8 cellular contexts compared by ENCODE assay signal in the genomic region with DNA sequence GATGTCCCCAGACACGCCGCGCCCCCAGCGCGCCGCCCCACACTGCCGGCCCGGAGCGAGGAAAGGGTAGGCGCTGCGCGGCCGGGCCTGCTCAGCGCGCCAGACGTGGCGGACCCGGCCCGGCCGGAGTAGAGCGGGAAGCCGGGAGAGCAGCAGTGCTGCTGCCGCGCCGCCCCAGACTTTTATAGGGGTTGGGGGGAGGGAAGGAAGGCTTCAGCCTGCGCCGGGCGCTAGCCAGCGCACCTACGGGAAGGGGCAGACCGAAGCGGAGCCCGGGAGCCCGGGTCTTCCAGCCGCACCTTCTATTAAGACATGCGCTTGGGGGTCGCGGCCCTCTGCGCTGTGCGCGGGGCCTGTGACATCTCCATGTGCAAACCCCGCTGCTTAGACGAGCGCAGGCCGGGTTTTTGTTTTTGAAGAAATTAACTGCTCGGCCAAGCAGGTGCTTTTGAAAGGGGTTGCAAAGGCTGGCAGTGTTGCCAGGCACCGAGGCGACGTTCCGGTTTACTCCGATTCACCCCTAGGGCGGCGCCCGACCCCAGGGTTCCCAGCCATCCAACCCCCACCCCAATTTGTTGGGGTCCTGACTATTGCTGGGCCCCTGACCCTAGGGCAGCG. TPM values are rescaled to one million over a fixed set of nuclear protein-coding genes. Genes with fewer than 3 reads are reported as not detected.
A peak's percentile ranks its signal among the peaks of the same experiment; 100 is the strongest.
DNase-seq lines count a peak whose midpoint lies in the region; ATAC-seq and TF ChIP-seq lines count a peak whose summit lies in the region.

No MANE protein-coding gene starts in this region.

- under 1% methylated on average over 53 of the region's 55 CpGs for WGBS in mesenchymal stem cell

- H3K79me1 ChIP-seq in mesenchymal stem cell (replicated peaks; ENCODE audit: low read length, poor library complexity, severe bottlenecking), result no peaks in the 10 kb centered on the region

- peaks cover 96 to 100% of the 10 kb centered on the region in 2 experiments for H3K27me3 ChIP-seq in mesenchymal stem cell (ENCODE audit: control insufficient read depth in 1 of 2, insufficient read depth in 1 of 2, low read length in 2 of 2)

- no peak overlapping the region for H3K4ac ChIP-seq in mesenchymal stem cell (ENCODE audit: low read depth in 1 of 2, low read length in 2 of 2)

- peaks cover 40% of the 10 kb centered on the region for H3K4me1 ChIP-seq in mesenchymal stem cell (ENCODE audit: control insufficient read depth, insufficient read depth, low read depth, low read length)

- H4K91ac ChIP-seq in mesenchymal stem cell (ENCODE audit: low read length), result no peak overlapping the region

- no peaks in the 10 kb centered on the region for H3K36me3 ChIP-seq in mesenchymal stem cell (ENCODE audit: control insufficient read depth in 1 of 2, insufficient read depth in 2 of 2, low read depth in 1 of 2, low read length in 2 of 2)

- ATAC-seq in GM21515 (IDR thresholded peaks at IDR 0.05; ENCODE audit: unreplicated experiment), result peak; percentile 22

- H3K9ac ChIP-seq in mesenchymal stem cell (ENCODE audit: low read length), result no peak overlapping the region

- no peak overlapping the region for H3K14ac ChIP-seq in mesenchymal stem cell (ENCODE audit: low read length in 2 of 2)

- H3K4me3 ChIP-seq in mesenchymal stem cell (ENCODE audit: insufficient read depth in 1 of 2, low read depth in 1 of 2, low read length in 2 of 2), result peak overlapping the region in 1 of 2 experiments; percentile 49

- no peak overlapping the region for H3K27ac ChIP-seq in mesenchymal stem cell (ENCODE audit: low read length, poor library complexity, severe bottlenecking)

- no peak overlapping the region for H2BK5ac ChIP-seq in mesenchymal stem cell (ENCODE audit: low read depth, low read length, poor library complexity, severe bottlenecking)

- POLR2A ChIA-PET in HEK293T (lab: Yijun Ruan, JAX), result no interaction called here

- no peak overlapping the region for H2AK5ac ChIP-seq in mesenchymal stem cell (ENCODE audit: low read length, severe bottlenecking)

- no peak overlapping the region for H2BK12ac ChIP-seq in mesenchymal stem cell (ENCODE audit: low read length in 2 of 2)

- peak overlapping the region; percentile 85 for H3K4me2 ChIP-seq in mesenchymal stem cell (ENCODE audit: low read length, poor library complexity, severe bottlenecking)

- DNase-seq in GDM1 (lab: John Stamatoyannopoulos, UW) (peak; percentile 67), NCI-H1105 (lab: John Stamatoyannopoulos, UW) (peak; percentile 65), mesenchymal stem cell (no peak), NK-92 (lab: John Stamatoyannopoulos, UW; ENCODE audit: unreplicated experiment) (no peak), HEK293T (ENCODE audit: extremely low spot score) (no peak), SK-N-DZ (ENCODE audit: low spot score) (no peak)
- peak; percentile 34 for DNase-seq in activated naive CD4-positive, alpha-beta T cell treated with anti-CD3 and anti-CD28 coated beads, Interleukin-2, amount 50 U/mL, for 16 hours

- H3K23ac ChIP-seq in mesenchymal stem cell (ENCODE audit: low read length in 2 of 2), result no peak overlapping the region

- CTCF ChIA-PET in HEK293T (lab: Yijun Ruan, JAX), result no interaction called here

- H2BK15ac ChIP-seq in mesenchymal stem cell (ENCODE audit: low read depth, poor library complexity, severe bottlenecking), result no peak overlapping the region

- no peak overlapping the region for H3K18ac ChIP-seq in mesenchymal stem cell (ENCODE audit: low read depth in 1 of 2, low read length in 2 of 2)

- H4K8ac ChIP-seq in mesenchymal stem cell (ENCODE audit: low read length), result no peak overlapping the region

- no peaks in the 10 kb centered on the region for H3K9me3 ChIP-seq in mesenchymal stem cell (ENCODE audit: control insufficient read depth, low read length)

- H2BK120ac ChIP-seq in mesenchymal stem cell (ENCODE audit: low read depth, low read length), result no peak overlapping the region

- H2AFZ ChIP-seq in mesenchymal stem cell (ENCODE audit: low read depth, low read length), result no peak overlapping the region

TF ChIP-seq in HEK293T, 16 proteins besides CTCF, POLR2A, EP300 and RAD21:
- TF ChIP-seq FOXA1 (IDR thresholded peaks at IDR 0.05) (no peak), L3MBTL2 (conservative IDR thresholded peaks at IDR 0.05) (no peak), ARNT (IDR thresholded peaks at IDR 0.05) (no peak), ELF4 (IDR thresholded peaks at IDR 0.05) (no peak), TARDBP (IDR thresholded peaks at IDR 0.05) (no peak), ZNF384 (IDR thresholded peaks at IDR 0.05) (no peak), FOXM1 (IDR thresholded peaks at IDR 0.05; ENCODE audit: borderline replicate concordance) (no peak), FOXK2 (IDR thresholded peaks at IDR 0.05) (no peak), LEF1 (IDR thresholded peaks at IDR 0.05; ENCODE audit: borderline replicate concordance) (no peak), CTBP1 (IDR thresholded peaks at IDR 0.05; ENCODE audit: borderline replicate concordance) (no peak), SP1 (IDR thresholded peaks at IDR 0.05) (no peak), SUZ12 (IDR thresholded peaks at IDR 0.05) (no peak), BHLHE40 (IDR thresholded peaks at IDR 0.05; ENCODE audit: borderline replicate concordance) (no peak), HDGF (IDR thresholded peaks at IDR 0.05; ENCODE audit: borderline replicate concordance) (no peak), NFRKB (IDR thresholded peaks at IDR 0.05) (no peak)
- TF ChIP-seq, protein P1, sequence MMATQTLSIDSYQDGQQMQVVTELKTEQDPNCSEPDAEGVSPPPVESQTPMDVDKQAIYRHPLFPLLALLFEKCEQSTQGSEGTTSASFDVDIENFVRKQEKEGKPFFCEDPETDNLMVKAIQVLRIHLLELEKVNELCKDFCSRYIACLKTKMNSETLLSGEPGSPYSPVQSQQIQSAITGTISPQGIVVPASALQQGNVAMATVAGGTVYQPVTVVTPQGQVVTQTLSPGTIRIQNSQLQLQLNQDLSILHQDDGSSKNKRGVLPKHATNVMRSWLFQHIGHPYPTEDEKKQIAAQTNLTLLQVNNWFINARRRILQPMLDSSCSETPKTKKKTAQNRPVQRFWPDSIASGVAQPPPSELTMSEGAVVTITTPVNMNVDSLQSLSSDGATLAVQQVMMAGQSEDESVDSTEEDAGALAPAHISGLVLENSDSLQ (IDR thresholded peaks at IDR 0.05), result no peak
TF ChIP-seq in HEK293T: peak in this region for 0.

RNA-seq across cellular contexts. Expression of a gene that starts 0.4 kb away (rescaled TPM):
- polyA plus RNA-seq in mesenchymal stem cell (2013, experiment 1 of 2), result not detected
- not detected for polyA plus RNA-seq in mesenchymal stem cell (2013, experiment 2 of 2)
- polyA plus RNA-seq in SK-N-DZ (2014; cell fraction: cytosol; rRNA removed), result 5.1 TPM in 2 replicates
- 3.2 and 4.9 TPM in 2 replicates for polyA plus RNA-seq in SK-N-DZ (2014; cell fraction: nucleus; rRNA removed)

Comparison
In these comparisons a context has a peak if more than half of its experiments do, and no peak if none do; other contexts are left out.
1. DNase-seq: peak in GDM1 (single experiment), NCI-H1105 (single experiment) and activated naive CD4-positive, alpha-beta T cell treated with anti-CD3 and anti-CD28 coated beads, Interleukin-2, amount 50 U/mL, for 16 hours (single experiment); none in mesenchymal stem cell (single experiment), NK-92 (single experiment), HEK293T (single experiment) and SK-N-DZ (single experiment).